In genomic region chr7:35849954-35850353, GRCh38 we compare ENCODE assay signal across 21 cellular contexts. TPM values are rescaled to one million over a fixed set of nuclear protein-coding genes. Genes with fewer than 3 reads are reported as not detected.
DNase-seq lines count a peak whose midpoint lies in the region; ATAC-seq, FAIRE-seq and TF ChIP-seq lines count a peak whose summit lies in the region.
"Had no signal": no experiment of that assay in that cellular context is flagged by ENCODE, and none has a peak within 500 bp of the region (broad histone marks: within the 10 kb centered on the region; RNA-seq: fewer than 3 reads in every experiment).

No MANE protein-coding gene starts in this region.

- H3K27me3 ChIP-seq in mammary epithelial cell (ENCODE audit: insufficient read depth, low read length): no peaks in the 10 kb centered on the region

- H3K27ac ChIP-seq in mammary epithelial cell (ENCODE audit: insufficient read depth, low read depth, low read length): no peak overlapping the region
- H3K27ac ChIP-seq: C4-2B, PC-9, RWPE1 had no signal

- no peak overlapping the region for H3K4me3 ChIP-seq in mammary epithelial cell (replicated peaks in 1 of 3; ENCODE audit: insufficient read depth in 1 of 3, low read depth in 2 of 3, low read length in 3 of 3)
- H3K4me3 ChIP-seq in mucosa of descending colon: no peak overlapping the region
- H3K4me3 ChIP-seq: PC-9 had no signal

- no peak overlapping the region for H3K4me2 ChIP-seq in mammary epithelial cell (ENCODE audit: insufficient read depth, low read depth, low read length)
- H3K4me2 ChIP-seq: PC-9 had no signal

- H3K4me3 Mint-ChIP-seq in MCF 10A (ENCODE audit: unreplicated experiment) (no peak overlapping the region), mesothelial cell of epicardium (no peak overlapping the region)
- H3K4me3 Mint-ChIP-seq in activated T-helper 17 cell treated with anti-CD3 and anti-CD28 coated beads, Interleukin-2, amount 50 U/mL, for 72 hours: no peak overlapping the region
- no peak overlapping the region for H3K4me3 Mint-ChIP-seq in stimulated activated effector memory CD8-positive, alpha-beta T cell treated with anti-CD3 and anti-CD28 coated beads, Interleukin-12 subunit alpha, Interleukin-12 subunit beta, amount 100 ng/mL, for 72 hours

- H3K27me3 Mint-ChIP-seq in MCF 10A (ENCODE audit: insufficient read depth, unreplicated experiment) (no peaks in the 10 kb centered on the region), mesothelial cell of epicardium (ENCODE audit: low read depth) (no peaks in the 10 kb centered on the region)
- H3K27me3 Mint-ChIP-seq in activated T-helper 17 cell treated with anti-CD3 and anti-CD28 coated beads, Interleukin-2, amount 50 U/mL, for 72 hours: no peaks in the 10 kb centered on the region

- peaks cover 8% of the 10 kb centered on the region for H3K36me3 ChIP-seq in mammary epithelial cell (ENCODE audit: insufficient read depth, low read length)
- no peaks in the 10 kb centered on the region for H3K36me3 ChIP-seq in mucosa of descending colon (ENCODE audit: low read depth)

- H3K4me1 ChIP-seq in mammary epithelial cell (ENCODE audit: insufficient read depth, low read length) (no peaks in the 10 kb centered on the region), mucosa of descending colon (ENCODE audit: low read depth) (no peaks in the 10 kb centered on the region)

- DNase-seq in MCF 10A (ENCODE audit: unreplicated experiment): no peak
- no peak for DNase-seq in mammary epithelial cell
- DNase-seq in mesothelial cell of epicardium (ENCODE audit: low spot score in 2 of 2, unreplicated experiment in 2 of 2): no peak
- no peak for DNase-seq in stimulated activated effector memory CD8-positive, alpha-beta T cell treated with anti-CD3 and anti-CD28 coated beads, Interleukin-12 subunit alpha, Interleukin-12 subunit beta, amount 100 ng/mL, for 72 hours (ENCODE audit: low spot score in 2 of 2)
- no peak for DNase-seq in mucosa of descending colon
- no peak for DNase-seq in HTR-8/SVneo (ENCODE audit: insufficient read length, low spot score)
- DNase-seq in stimulated activated CD4-positive, alpha-beta T cell treated with anti-CD3 and anti-CD28 coated beads, Interleukin-2, amount 100 ng/mL, for 24 hours: no peak
- DNase-seq: DMS79, H7, KBM-7, NCI-H1092, NCI-H1436, NCI-H1930, NCI-H510A treated with DMSO at 0.1 percent for 48 hours, NCI-H748 treated with DMSO at 0.1 percent for 48 hours, PC-9, SHP77 treated with DMSO at 0.1 percent for 48 hours had no signal

- intact Hi-C loops in MCF 10A (cut with micrococcal nuclease) (no loop called here), mammary epithelial cell (cut with micrococcal nuclease) (no loop called here), mucosa of descending colon (cut with DNase I, micrococcal nuclease) (no loop called here)

- H3K9me3 ChIP-seq in mammary epithelial cell (replicated peaks; ENCODE audit: insufficient read depth, low read length): no peaks in the 10 kb centered on the region
- H3K9me3 ChIP-seq in mucosa of descending colon: no peaks in the 10 kb centered on the region

- H3K79me2 ChIP-seq in mammary epithelial cell (ENCODE audit: insufficient read depth, low read length): peaks cover 88% of the 10 kb centered on the region

- dilution Hi-C loops in mammary epithelial cell (cut with HindIII; ENCODE audit: low sequenced_read_pairs): no loop called here

- H3K4me1 Mint-ChIP-seq in MCF 10A (ENCODE audit: insufficient read depth, unreplicated experiment) (peaks cover 15% of the 10 kb centered on the region), mesothelial cell of epicardium (peaks cover 21% of the 10 kb centered on the region)
- peaks cover 29% of the 10 kb centered on the region for H3K4me1 Mint-ChIP-seq in activated T-helper 17 cell treated with anti-CD3 and anti-CD28 coated beads, Interleukin-2, amount 50 U/mL, for 72 hours
- peaks cover 54% of the 10 kb centered on the region for H3K4me1 Mint-ChIP-seq in stimulated activated effector memory CD8-positive, alpha-beta T cell treated with anti-CD3 and anti-CD28 coated beads, Interleukin-12 subunit alpha, Interleukin-12 subunit beta, amount 100 ng/mL, for 72 hours

- no TSS peak for BruUV-seq in MCF 10A (replicated peaks; lab: Mats Ljungman, UMichigan)
- BruUV-seq in mammary epithelial cell (replicated peaks; lab: Mats Ljungman, UMichigan): no TSS peak

- H2AFZ ChIP-seq in mammary epithelial cell (ENCODE audit: low read depth, low read length): no peak overlapping the region
- H2AFZ ChIP-seq: PC-9 had no signal

- no peak for FAIRE-seq in HTR-8/SVneo (lab: Jason Lieb, UNC)
- FAIRE-seq: A204.1 had no signal

- H3K27ac Mint-ChIP-seq in MCF 10A (ENCODE audit: low read depth, unreplicated experiment): peak overlapping the region; percentile 72
- peak overlapping the region; percentile 74 for H3K27ac Mint-ChIP-seq in activated T-helper 17 cell treated with anti-CD3 and anti-CD28 coated beads, Interleukin-2, amount 50 U/mL, for 72 hours
- peak overlapping the region; percentile 73 for H3K27ac Mint-ChIP-seq in mesothelial cell of epicardium
- H3K27ac Mint-ChIP-seq in stimulated activated effector memory CD8-positive, alpha-beta T cell treated with anti-CD3 and anti-CD28 coated beads, Interleukin-12 subunit alpha, Interleukin-12 subunit beta, amount 100 ng/mL, for 72 hours: peak overlapping the region; percentile 23

- H3K9me3 Mint-ChIP-seq in MCF 10A (ENCODE audit: unreplicated experiment) (no peaks in the 10 kb centered on the region), mesothelial cell of epicardium (no peaks in the 10 kb centered on the region)
- H3K9me3 Mint-ChIP-seq in activated T-helper 17 cell treated with anti-CD3 and anti-CD28 coated beads, Interleukin-2, amount 50 U/mL, for 72 hours: no peaks in the 10 kb centered on the region
- no peaks in the 10 kb centered on the region for H3K9me3 Mint-ChIP-seq in stimulated activated effector memory CD8-positive, alpha-beta T cell treated with anti-CD3 and anti-CD28 coated beads, Interleukin-12 subunit alpha, Interleukin-12 subunit beta, amount 100 ng/mL, for 72 hours

- no peak for ATAC-seq in activated T-helper 17 cell treated with anti-CD3 and anti-CD28 coated beads, Interleukin-2, amount 50 U/mL, for 72 hours (replicated peaks)
- no peak for ATAC-seq in stimulated activated effector memory CD8-positive, alpha-beta T cell treated with anti-CD3 and anti-CD28 coated beads, Interleukin-12 subunit alpha, Interleukin-12 subunit beta, amount 100 ng/mL, for 72 hours
- ATAC-seq in mucosa of descending colon: no peak

- POLR2A ChIA-PET in MCF 10A (lab: Yijun Ruan, JAX): interaction anchor here (4.0 kb wide), 1 partner anchor 49 kb away, joined by 18 read pairs; the partner anchor contains the start of gene SEPTIN7

- in situ Hi-C loops in mammary epithelial cell (cut with MboI; ENCODE audit: low sequenced_read_pairs in 2 of 2): no loop called here

- CTCF ChIA-PET in MCF 10A (lab: Yijun Ruan, JAX): interaction anchor here (0.8 to 1.0 kb wide), 3 partner anchors 9 to 232 kb away, joined by 3 read pairs; no protein-coding TSS in a partner anchor
- CTCF ChIA-PET in mammary epithelial cell (lab: Charles Lee; ENCODE audit: low non-redundant PET): no interaction called here

- no peak for TF ChIP-seq CTCF in MCF 10A (IDR thresholded peaks at IDR 0.05; ENCODE audit: unreplicated experiment)
- TF ChIP-seq CTCF in mammary epithelial cell (conservative IDR thresholded peaks at IDR 0.05 in 1 of 2, IDR thresholded peaks at IDR 0.05 in 1 of 2; ENCODE audit: extremely low read depth in 1 of 2, insufficient read depth in 1 of 2, low read depth in 1 of 2, low read length in 2 of 2): no peak
- no peak for TF ChIP-seq CTCF in mesothelial cell of epicardium (IDR thresholded peaks at IDR 0.05; ENCODE audit: unreplicated experiment)
- TF ChIP-seq CTCF in mucosa of descending colon (IDR thresholded peaks at IDR 0.05): no peak

- H3K36me3 Mint-ChIP-seq in MCF 10A (ENCODE audit: insufficient read depth, unreplicated experiment) (peaks cover 14% of the 10 kb centered on the region), mesothelial cell of epicardium (peaks cover 16% of the 10 kb centered on the region)
- H3K36me3 Mint-ChIP-seq in activated T-helper 17 cell treated with anti-CD3 and anti-CD28 coated beads, Interleukin-2, amount 50 U/mL, for 72 hours (ENCODE audit: low read depth): peaks cover 67% of the 10 kb centered on the region
- peaks cover 52% of the 10 kb centered on the region for H3K36me3 Mint-ChIP-seq in stimulated activated effector memory CD8-positive, alpha-beta T cell treated with anti-CD3 and anti-CD28 coated beads, Interleukin-12 subunit alpha, Interleukin-12 subunit beta, amount 100 ng/mL, for 72 hours

- H4K20me1 ChIP-seq in mammary epithelial cell (ENCODE audit: insufficient read depth, low read length): no peaks in the 10 kb centered on the region

- no peak overlapping the region for H3K9ac ChIP-seq in mammary epithelial cell (ENCODE audit: insufficient read depth, low read length)

RNA-seq across cellular contexts. Expression of gene SEPTIN7, which starts 49.1 kb away (rescaled TPM):
- total RNA-seq in MCF 10A (2022): 173 and 187 TPM in 2 replicates
- 100 to 1,000 TPM; 137 to 184 TPM for total RNA-seq in mammary epithelial cell
- polyA plus RNA-seq in mammary epithelial cell: 113 TPM
- 93.8 TPM for polyA minus RNA-seq in mammary epithelial cell
- 100 to 1,000 TPM; 220 to 231 TPM for total RNA-seq in activated T-helper 17 cell treated with anti-CD3 and anti-CD28 coated beads, Interleukin-2, amount 50 U/mL, for 72 hours
- 200 to 203 TPM (median 203 TPM) in 3 replicates for total RNA-seq in mesothelial cell of epicardium
- total RNA-seq in mucosa of descending colon: 100 to 1,000 TPM; 115 to 215 (median 126) TPM

Comparison
In these comparisons a context has a peak if more than half of its experiments do, and no peak if none do; other contexts are left out.
1. H3K27ac Mint-ChIP-seq: peak in every context shown above with its lines; median percentile 74 in activated T-helper 17 cell treated with anti-CD3 and anti-CD28 coated beads, Interleukin-2, amount 50 U/mL, for 72 hours; 73 in mesothelial cell of epicardium; 72 in MCF 10A; 23 in stimulated activated effector memory CD8-positive, alpha-beta T cell treated with anti-CD3 and anti-CD28 coated beads, Interleukin-12 subunit alpha, Interleukin-12 subunit beta, amount 100 ng/mL, for 72 hours.